ENCODE assay signal across 8 cellular contexts in the genomic region with DNA sequence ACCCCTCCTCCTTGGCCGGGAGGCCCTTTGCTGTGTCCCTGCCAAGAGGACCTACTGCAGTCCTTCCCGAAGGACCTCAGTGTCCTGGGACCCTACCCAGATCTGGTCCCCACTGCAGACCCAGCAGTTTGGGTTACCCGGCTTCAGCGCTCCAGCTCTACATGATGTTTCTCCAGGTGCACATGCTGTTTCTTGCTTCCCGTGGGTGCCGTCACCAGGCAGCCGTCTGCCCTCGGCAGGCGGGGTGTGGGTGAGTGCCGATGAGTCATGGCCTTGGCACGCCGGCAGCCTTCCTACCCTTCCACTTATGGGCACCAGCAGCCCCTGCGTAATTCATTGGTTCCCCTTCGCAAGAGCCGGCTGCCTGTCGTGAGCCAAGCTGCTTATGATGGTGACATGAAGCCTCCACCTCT.
DNase-seq lines count a peak whose midpoint lies in the region; ATAC-seq, FAIRE-seq and TF ChIP-seq lines count a peak whose summit lies in the region.

No MANE protein-coding gene starts in this region.

- no peaks in the 10 kb centered on the region for H3K27me3 Mint-ChIP-seq in MCF 10A (ENCODE audit: insufficient read depth, unreplicated experiment)

- peak overlapping the region; percentile 41 for H3K4me3 Mint-ChIP-seq in MCF 10A (ENCODE audit: unreplicated experiment)

- no peak for TF ChIP-seq POLR2A in A549 (IDR thresholded peaks at IDR 0.05; ENCODE audit: low read length)

- TF ChIP-seq EP300 in A549 (IDR thresholded peaks at IDR 0.05): no peak
- peak; percentile 68 for TF ChIP-seq EP300 in Ishikawa (IDR thresholded peaks at IDR 0.05; ENCODE audit: borderline replicate concordance)

- no peaks in the 10 kb centered on the region for H3K9me3 Mint-ChIP-seq in MCF 10A (ENCODE audit: unreplicated experiment)

- ATAC-seq in A549 (peak; percentile 61 to 65; a peak in 5 of 6 replicates), lung (ENCODE audit: insufficient read depth, low FRiP score) (peak; percentile 54), HG03196 (IDR thresholded peaks at IDR 0.05; ENCODE audit: unreplicated experiment) (no peak), GM21381 (IDR thresholded peaks at IDR 0.05; ENCODE audit: unreplicated experiment) (no peak)

- TF ChIP-seq RAD21 in A549 (conservative IDR thresholded peaks at IDR 0.05 in 1 of 2, IDR thresholded peaks at IDR 0.05 in 1 of 2) (no peak), Ishikawa (IDR thresholded peaks at IDR 0.05; ENCODE audit: low read depth) (no peak)

- H3K4me1 ChIP-seq in A549: peaks cover 27% of the 10 kb centered on the region
- peaks cover 0 to 13% of the 10 kb centered on the region in 2 donors for H3K4me1 ChIP-seq in lung (ENCODE audit: control insufficient read depth in 2 of 2, insufficient read depth in 2 of 2, low read length in 2 of 2)

- POLR2A ChIA-PET in A549 (lab: Yijun Ruan, JAX): interaction anchor here (0.5 to 1.5 kb wide), 4 partner anchors 101 to 132 kb away, joined by 3 to 5 read pairs (median 3); no protein-coding TSS in a partner anchor
- POLR2A ChIA-PET in MCF 10A (lab: Yijun Ruan, JAX): interaction anchor here (0.6 to 2.8 kb wide), 10 partner anchors 38 to 137 kb away, joined by 3 to 32 read pairs (median 4); a partner anchor contains a TSS

- CTCF ChIA-PET in A549 (lab: Yijun Ruan, JAX) (interaction anchor here (0.8 to 7.5 kb wide), 37 partner anchors 9 to 324 kb away, joined by 3 to 186 read pairs (median 4); a partner anchor contains a TSS), MCF 10A (lab: Yijun Ruan, JAX) (interaction anchor here (0.6 to 3.0 kb wide), 31 partner anchors 9 to 774 kb away, joined by 3 to 77 read pairs (median 4); a partner anchor contains a TSS)

- H3K4me3 ChIP-seq in A549 (no peak overlapping the region), lung (no peak overlapping the region)

- H3K27ac ChIP-seq in A549 (peak overlapping the region; percentile 59 to 77; a peak in 5 of 6 replicates), lung (ENCODE audit: low read depth in 1 of 2, low read length in 1 of 2) (peak overlapping the region in 1 of 2 donors; percentile 82)

- TF ChIP-seq CTCF in A549 (IDR thresholded peaks at IDR 0.05) (no peak; the same call in 2 of the 3 replicates), MCF 10A (IDR thresholded peaks at IDR 0.05; ENCODE audit: unreplicated experiment) (no peak), lung (IDR thresholded peaks at IDR 0.05; ENCODE audit: control extremely low read depth, extremely low read depth) (no peak)

- no peak for FAIRE-seq in A549 (lab: Jason Lieb, UNC)

- H3K27me3 ChIP-seq in lung (ENCODE audit: control insufficient read depth, insufficient read depth): no peaks in the 10 kb centered on the region

- intact Hi-C loops in MCF 10A (cut with micrococcal nuclease): loop anchor here (1.0 kb wide), 1 partner anchor 104 kb away; no protein-coding TSS in a partner anchor

- H3K36me3 Mint-ChIP-seq in MCF 10A (ENCODE audit: insufficient read depth, unreplicated experiment): peaks cover 28% of the 10 kb centered on the region

- H3K4me1 Mint-ChIP-seq in MCF 10A (ENCODE audit: insufficient read depth, unreplicated experiment): peaks cover 25% of the 10 kb centered on the region

- WGBS in A549 (ENCODE audit: missing lambda C conversion rate): 0% methylated on average over 1 of the region's 16 CpGs
- WGBS in lung, 2 donors: 43 to 61% methylated on average over 16 of the region's 16 CpGs

- no peaks in the 10 kb centered on the region for H3K9me3 ChIP-seq in A549
- no peaks in the 10 kb centered on the region for H3K9me3 ChIP-seq in lung (ENCODE audit: control insufficient read depth in 2 of 2, insufficient read depth in 1 of 2, low read length in 1 of 2)

- no TSS peak for BruUV-seq in MCF 10A (replicated peaks; lab: Mats Ljungman, UMichigan)

- peak; percentile 35 to 54 for DNase-seq in A549 (ENCODE audit: low read depth in 1 of 2, low spot score in 1 of 2)
- DNase-seq in MCF 10A (ENCODE audit: unreplicated experiment): peak; percentile 95
- peak; percentile 89 for DNase-seq in lung (ENCODE audit: low spot score)
- no peak for DNase-seq in NCI-H2227 (lab: John Stamatoyannopoulos, UW; ENCODE audit: unreplicated experiment)
- DNase-seq in NCI-H1105 (lab: John Stamatoyannopoulos, UW): no peak

- H3K27ac Mint-ChIP-seq in MCF 10A (ENCODE audit: low read depth, unreplicated experiment): peak overlapping the region; percentile 84

- peak overlapping the region; percentile 69 for H3K4me2 ChIP-seq in A549

- H3K36me3 ChIP-seq in lung (ENCODE audit: control insufficient read depth in 2 of 2, insufficient read depth in 2 of 2, low read length in 2 of 2): peaks cover 0 to 37% of the 10 kb centered on the region in 2 donors

TF ChIP-seq in A549, 52 proteins besides CTCF, POLR2A, EP300 and RAD21:
- TF ChIP-seq RFX5 (IDR thresholded peaks at IDR 0.05) (no peak), FOSL2 (IDR thresholded peaks at IDR 0.05) (no peak), FOSL2 (CRISPR knock-in tag; IDR thresholded peaks at IDR 0.05) (peak; percentile 64), HOXB13 (CRISPR knock-in tag; IDR thresholded peaks at IDR 0.05; ENCODE audit: low read depth) (no peak)
- TF ChIP-seq, protein P1, sequence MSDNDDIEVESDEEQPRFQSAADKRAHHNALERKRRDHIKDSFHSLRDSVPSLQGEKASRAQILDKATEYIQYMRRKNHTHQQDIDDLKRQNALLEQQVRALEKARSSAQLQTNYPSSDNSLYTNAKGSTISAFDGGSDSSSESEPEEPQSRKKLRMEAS (IDR thresholded peaks at IDR 0.05): 0 out of 2 replicates have a peak, but pooled peaks have one; percentile 31
TF ChIP-seq in A549: peak in this region for 2.

TF ChIP-seq in Ishikawa, 13 proteins besides CTCF, POLR2A, EP300 and RAD21:
- TF ChIP-seq NFIC (IDR thresholded peaks at IDR 0.05) (peak; percentile 27), TAF1 (IDR thresholded peaks at IDR 0.05; ENCODE audit: low read depth) (no peak), YY1 (IDR thresholded peaks at IDR 0.05; ENCODE audit: low read depth) (no peak), FOXM1 (IDR thresholded peaks at IDR 0.05; ENCODE audit: borderline replicate concordance, low read depth) (peak; percentile 39; the same call in 1 of the 2 replicates), TEAD4 (IDR thresholded peaks at IDR 0.05) (peak; percentile 92), ZBTB7A (IDR thresholded peaks at IDR 0.05; ENCODE audit: low read depth) (no peak; the same call in 1 of the 2 replicates), EGR1 (IDR thresholded peaks at IDR 0.05) (peak; percentile 47; the same call in 1 of the 2 replicates), CEBPB (IDR thresholded peaks at IDR 0.05) (no peak), CREB1 (IDR thresholded peaks at IDR 0.05; ENCODE audit: low read depth) (no peak), TCF12 (IDR thresholded peaks at IDR 0.05; ENCODE audit: low read depth) (peak; percentile 80)
- TF ChIP-seq, protein P1 (IDR thresholded peaks at IDR 0.05): peak; percentile 90
- TF ChIP-seq, protein P2, sequence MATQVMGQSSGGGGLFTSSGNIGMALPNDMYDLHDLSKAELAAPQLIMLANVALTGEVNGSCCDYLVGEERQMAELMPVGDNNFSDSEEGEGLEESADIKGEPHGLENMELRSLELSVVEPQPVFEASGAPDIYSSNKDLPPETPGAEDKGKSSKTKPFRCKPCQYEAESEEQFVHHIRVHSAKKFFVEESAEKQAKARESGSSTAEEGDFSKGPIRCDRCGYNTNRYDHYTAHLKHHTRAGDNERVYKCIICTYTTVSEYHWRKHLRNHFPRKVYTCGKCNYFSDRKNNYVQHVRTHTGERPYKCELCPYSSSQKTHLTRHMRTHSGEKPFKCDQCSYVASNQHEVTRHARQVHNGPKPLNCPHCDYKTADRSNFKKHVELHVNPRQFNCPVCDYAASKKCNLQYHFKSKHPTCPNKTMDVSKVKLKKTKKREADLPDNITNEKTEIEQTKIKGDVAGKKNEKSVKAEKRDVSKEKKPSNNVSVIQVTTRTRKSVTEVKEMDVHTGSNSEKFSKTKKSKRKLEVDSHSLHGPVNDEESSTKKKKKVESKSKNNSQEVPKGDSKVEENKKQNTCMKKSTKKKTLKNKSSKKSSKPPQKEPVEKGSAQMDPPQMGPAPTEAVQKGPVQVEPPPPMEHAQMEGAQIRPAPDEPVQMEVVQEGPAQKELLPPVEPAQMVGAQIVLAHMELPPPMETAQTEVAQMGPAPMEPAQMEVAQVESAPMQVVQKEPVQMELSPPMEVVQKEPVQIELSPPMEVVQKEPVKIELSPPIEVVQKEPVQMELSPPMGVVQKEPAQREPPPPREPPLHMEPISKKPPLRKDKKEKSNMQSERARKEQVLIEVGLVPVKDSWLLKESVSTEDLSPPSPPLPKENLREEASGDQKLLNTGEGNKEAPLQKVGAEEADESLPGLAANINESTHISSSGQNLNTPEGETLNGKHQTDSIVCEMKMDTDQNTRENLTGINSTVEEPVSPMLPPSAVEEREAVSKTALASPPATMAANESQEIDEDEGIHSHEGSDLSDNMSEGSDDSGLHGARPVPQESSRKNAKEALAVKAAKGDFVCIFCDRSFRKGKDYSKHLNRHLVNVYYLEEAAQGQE (IDR thresholded peaks at IDR 0.05; ENCODE audit: low read depth): no peak
- TF ChIP-seq, protein P3, sequence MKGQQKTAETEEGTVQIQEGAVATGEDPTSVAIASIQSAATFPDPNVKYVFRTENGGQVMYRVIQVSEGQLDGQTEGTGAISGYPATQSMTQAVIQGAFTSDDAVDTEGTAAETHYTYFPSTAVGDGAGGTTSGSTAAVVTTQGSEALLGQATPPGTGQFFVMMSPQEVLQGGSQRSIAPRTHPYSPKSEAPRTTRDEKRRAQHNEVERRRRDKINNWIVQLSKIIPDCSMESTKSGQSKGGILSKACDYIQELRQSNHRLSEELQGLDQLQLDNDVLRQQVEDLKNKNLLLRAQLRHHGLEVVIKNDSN (IDR thresholded peaks at IDR 0.05): no peak

Comparison
In these comparisons a context has a peak if more than half of its experiments do, and no peak if none do; other contexts are left out.
1. ATAC-seq: peak in A549 (2 of 2) and lung (single experiment); none in HG03196 (single experiment) and GM21381 (single experiment).
2. DNase-seq: peak in A549 (2 of 2), MCF 10A (single experiment) and lung (single experiment); none in NCI-H2227 (single experiment) and NCI-H1105 (single experiment).